Comparison of ENCODE assay signal across 20 cellular contexts in the genomic region with DNA sequence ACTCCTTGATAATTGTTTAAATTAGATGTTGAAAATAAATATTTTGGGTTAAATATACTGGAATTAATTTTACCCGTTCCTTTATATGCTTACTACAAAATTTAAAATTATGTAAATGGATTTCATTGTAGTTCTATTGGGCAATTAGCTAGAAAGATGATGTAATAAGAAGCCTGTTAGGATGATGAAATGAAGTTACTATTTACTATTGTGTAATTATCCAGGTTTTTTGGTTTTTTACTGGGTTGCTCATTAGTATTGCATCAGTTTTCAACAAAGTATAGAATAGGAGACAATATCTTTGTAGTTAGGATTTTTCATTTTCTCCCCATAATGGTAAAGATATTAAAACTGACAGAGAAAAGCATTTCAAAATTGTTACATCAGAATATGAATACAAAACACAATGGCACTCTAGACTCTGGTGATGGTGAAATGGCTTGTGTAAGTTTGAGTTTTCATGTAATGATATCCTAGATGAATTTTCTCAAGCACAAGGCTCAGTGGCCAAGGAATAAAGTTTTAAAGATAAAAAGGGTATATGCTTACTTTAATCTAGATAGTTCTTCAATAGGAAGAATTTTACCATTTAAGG.
DNase-seq lines count a peak whose midpoint lies in the region; ATAC-seq and TF ChIP-seq lines count a peak whose summit lies in the region.
"Had no signal": no experiment of that assay in that cellular context is flagged by ENCODE, and none has a peak within 500 bp of the region (broad histone marks: within the 10 kb centered on the region; RNA-seq: fewer than 3 reads in every experiment).

No MANE protein-coding gene starts in this region.

- H3K27ac Mint-ChIP-seq in MCF 10A (ENCODE audit: low read depth, unreplicated experiment) = no peak overlapping the region
- H3K27ac Mint-ChIP-seq: activated naive CD4-positive, alpha-beta T cell treated with anti-CD3 and anti-CD28 coated beads, Interleukin-2, amount 50 U/mL, for 72 hours; activated T-cell treated with anti-CD3 and anti-CD28 coated beads, Interleukin-2, amount 50 U/mL, for 72 hours had no signal

- no peaks in the 10 kb centered on the region for H3K4me1 Mint-ChIP-seq in MCF 10A (ENCODE audit: insufficient read depth, unreplicated experiment)

- TF ChIP-seq EP300 in esophagus muscularis mucosa (IDR thresholded peaks at IDR 0.05) = no peak

- POLR2A ChIA-PET in MCF 10A (lab: Yijun Ruan, JAX) = interaction anchor here (0.9 to 1.9 kb wide), 4 partner anchors 16 to 385 kb away, joined by 3 to 6 read pairs (median 4); no protein-coding TSS in a partner anchor

- intact Hi-C loops in MCF 10A (cut with micrococcal nuclease) = loop anchor here (5.0 kb wide), 1 partner anchor 39 kb away; no protein-coding TSS in a partner anchor
- intact Hi-C loops in breast epithelium (cut with DNase I; ENCODE audit: low total_unique reads) = no loop called here
- intact Hi-C loops in esophagus squamous epithelium (cut with DNase I) = no loop called here
- intact Hi-C loops in esophagus muscularis mucosa (cut with DNase I) = no loop called here

- H3K4me1 ChIP-seq in breast epithelium = no peaks in the 10 kb centered on the region
- H3K4me1 ChIP-seq in RWPE2 (ENCODE audit: insufficient read depth, poor library complexity, severe bottlenecking) = peaks cover 37% of the 10 kb centered on the region
- peaks cover 3 to 36% (median 4%) of the 10 kb centered on the region in 3 donors for H3K4me1 ChIP-seq in esophagus squamous epithelium
- no peaks in the 10 kb centered on the region for H3K4me1 ChIP-seq in esophagus muscularis mucosa
- H3K4me1 ChIP-seq: colonic mucosa had no signal

- H3K9me3 ChIP-seq in breast epithelium (no peaks in the 10 kb centered on the region), RWPE2 (ENCODE audit: severe bottlenecking) (no peaks in the 10 kb centered on the region), esophagus squamous epithelium (no peaks in the 10 kb centered on the region), esophagus muscularis mucosa (no peaks in the 10 kb centered on the region)
- H3K9me3 ChIP-seq: BLaER1 treated with 17β-estradiol and CSF1 and Interleukin-3, amounts not matched to agents 10 nM and 100 nM; colonic mucosa had no signal

- CTCF ChIA-PET in MCF 10A (lab: Yijun Ruan, JAX) = interaction anchor here (0.8 kb wide), 1 partner anchor 21 kb away, joined by 3 read pairs; no protein-coding TSS in a partner anchor

- no peak for ATAC-seq in RWPE2 (ENCODE audit: low read depth)
- ATAC-seq: activated CD4-positive, CD25-positive, alpha-beta regulatory T cell treated with anti-CD3 and anti-CD28 coated beads, Interleukin-2, amount 50 U/mL, for 24 hours; activated naive CD4-positive, alpha-beta T cell treated with anti-CD3 and anti-CD28 coated beads, Interleukin-2, amount 50 U/mL, for 72 hours; activated T-cell treated with anti-CD3 and anti-CD28 coated beads, Interleukin-2, amount 50 U/mL, for 72 hours had no signal

- 44 to 54% methylated on average over 1 of the region's 1 CpG for WGBS in esophagus squamous epithelium, 2 donors
- WGBS in esophagus muscularis mucosa = 79% methylated on average over 1 of the region's 1 CpG

- H3K27me3 ChIP-seq in breast epithelium = no peaks in the 10 kb centered on the region
- H3K27me3 ChIP-seq in RWPE2 (ENCODE audit: insufficient read depth, poor library complexity, severe bottlenecking) = no peaks in the 10 kb centered on the region
- no peaks in the 10 kb centered on the region for H3K27me3 ChIP-seq in esophagus squamous epithelium
- H3K27me3 ChIP-seq in esophagus muscularis mucosa = no peaks in the 10 kb centered on the region
- H3K27me3 ChIP-seq: BLaER1 treated with 17β-estradiol and CSF1 and Interleukin-3, amounts not matched to agents 10 nM and 100 nM; colonic mucosa had no signal

- H3K27me3 Mint-ChIP-seq in MCF 10A (ENCODE audit: insufficient read depth, unreplicated experiment) = no peaks in the 10 kb centered on the region

- BruUV-seq in MCF 10A (replicated peaks; lab: Mats Ljungman, UMichigan) = TSS peak; percentile 16

- H3K4me3 Mint-ChIP-seq in MCF 10A (ENCODE audit: unreplicated experiment) = no peak overlapping the region
- H3K4me3 Mint-ChIP-seq: activated T-cell treated with anti-CD3 and anti-CD28 coated beads, Interleukin-2, amount 50 U/mL, for 72 hours had no signal

- TF ChIP-seq POLR2A in breast epithelium (IDR thresholded peaks at IDR 0.05) (no peak), esophagus squamous epithelium (IDR thresholded peaks at IDR 0.05) (no peak), esophagus muscularis mucosa (IDR thresholded peaks at IDR 0.05; ENCODE audit: low read depth) (no peak)

- no peak overlapping the region for H3K4me3 ChIP-seq in breast epithelium
- no peak overlapping the region for H3K4me3 ChIP-seq in RWPE2 (ENCODE audit: severe bottlenecking)
- no peak overlapping the region for H3K4me3 ChIP-seq in esophagus squamous epithelium
- no peak overlapping the region for H3K4me3 ChIP-seq in esophagus muscularis mucosa
- H3K4me3 ChIP-seq: BLaER1 treated with 17β-estradiol and CSF1 and Interleukin-3, amounts not matched to agents 10 nM and 100 nM; colonic mucosa; skin epidermis had no signal

- DNase-seq in MCF 10A (ENCODE audit: unreplicated experiment) (peak; percentile 67), breast epithelium (ENCODE audit: low spot score in 2 of 2) (no peak), RWPE2 (ENCODE audit: low spot score) (no peak), esophagus squamous epithelium (lab: John Stamatoyannopoulos, UW) (no peak), stromal cell of bone marrow (ENCODE audit: low read depth) (peak; percentile 3), esophagus muscularis mucosa (ENCODE audit: extremely low spot score) (no peak), GOT3 (lab: John Stamatoyannopoulos, UW) (no peak)
- DNase-seq in stimulated activated CD4-positive, alpha-beta T cell treated with anti-CD3 and anti-CD28 coated beads, Interleukin-4, amount 100 ng/mL, for 4 hours = no peak
- DNase-seq: 8988T; activated T-cell treated with anti-CD3 and anti-CD28 coated beads, Interleukin-2, amount 50 U/mL, for 72 hours; Calu3; colonic mucosa; NCI-H1092; NCI-H2081 treated with DMSO at 0.1 percent for 48 hours; NCI-H510A treated with DMSO at 0.1 percent for 48 hours; stimulated activated CD4-positive, alpha-beta T cell treated with anti-CD3 and anti-CD28 coated beads, Interleukin-4, amount 100 ng/mL, for 24 hours had no signal

- no peaks in the 10 kb centered on the region for H3K36me3 ChIP-seq in breast epithelium
- peaks cover 43% of the 10 kb centered on the region for H3K36me3 ChIP-seq in RWPE2 (ENCODE audit: low read depth)
- H3K36me3 ChIP-seq in esophagus squamous epithelium = peaks cover 0 to 37% (median 0%) of the 10 kb centered on the region in 3 donors
- H3K36me3 ChIP-seq in esophagus muscularis mucosa = no peaks in the 10 kb centered on the region
- H3K36me3 ChIP-seq: BLaER1 treated with 17β-estradiol and CSF1 and Interleukin-3, amounts not matched to agents 10 nM and 100 nM; colonic mucosa had no signal

- H3K9me3 Mint-ChIP-seq in MCF 10A (ENCODE audit: unreplicated experiment) = no peaks in the 10 kb centered on the region
- H3K9me3 Mint-ChIP-seq: activated naive CD4-positive, alpha-beta T cell treated with anti-CD3 and anti-CD28 coated beads, Interleukin-2, amount 50 U/mL, for 72 hours; activated T-cell treated with anti-CD3 and anti-CD28 coated beads, Interleukin-2, amount 50 U/mL, for 72 hours had no signal

- TF ChIP-seq CTCF in MCF 10A (IDR thresholded peaks at IDR 0.05; ENCODE audit: unreplicated experiment) (no peak), breast epithelium (IDR thresholded peaks at IDR 0.05) (no peak), RWPE2 (IDR thresholded peaks at IDR 0.05; ENCODE audit: poor library complexity, severe bottlenecking) (no peak), esophagus squamous epithelium (IDR thresholded peaks at IDR 0.05) (no peak), esophagus muscularis mucosa (IDR thresholded peaks at IDR 0.05) (no peak)

- peaks cover 6% of the 10 kb centered on the region for H3K36me3 Mint-ChIP-seq in MCF 10A (ENCODE audit: insufficient read depth, unreplicated experiment)
- H3K36me3 Mint-ChIP-seq: activated naive CD4-positive, alpha-beta T cell treated with anti-CD3 and anti-CD28 coated beads, Interleukin-2, amount 50 U/mL, for 72 hours had no signal

- no peak overlapping the region for H3K27ac ChIP-seq in breast epithelium
- peak overlapping the region; percentile 89 for H3K27ac ChIP-seq in RWPE2 (ENCODE audit: poor library complexity, severe bottlenecking)
- peak overlapping the region; percentile 12 to 88 (median 82) for H3K27ac ChIP-seq in esophagus squamous epithelium
- H3K27ac ChIP-seq in esophagus muscularis mucosa (replicated peaks in 1 of 4) = no peak overlapping the region
- H3K27ac ChIP-seq: BLaER1 treated with 17β-estradiol and CSF1 and Interleukin-3, amounts not matched to agents 10 nM and 100 nM; colonic mucosa had no signal

Comparison
In these comparisons a context has a peak if more than half of its experiments do, and no peak if none do; other contexts are left out.
1. DNase-seq: peak in MCF 10A (single experiment) and stromal cell of bone marrow (single experiment); none in breast epithelium (0 of 2), RWPE2 (single experiment), esophagus squamous epithelium (single experiment), esophagus muscularis mucosa (single experiment), GOT3 (single experiment) and stimulated activated CD4-positive, alpha-beta T cell treated with anti-CD3 and anti-CD28 coated beads, Interleukin-4, amount 100 ng/mL, for 4 hours (0 of 2).
2. H3K27ac ChIP-seq: peak in RWPE2 (single experiment) and esophagus squamous epithelium (4 of 4); none in breast epithelium (0 of 2) and esophagus muscularis mucosa (0 of 4).